In the genomic region with DNA sequence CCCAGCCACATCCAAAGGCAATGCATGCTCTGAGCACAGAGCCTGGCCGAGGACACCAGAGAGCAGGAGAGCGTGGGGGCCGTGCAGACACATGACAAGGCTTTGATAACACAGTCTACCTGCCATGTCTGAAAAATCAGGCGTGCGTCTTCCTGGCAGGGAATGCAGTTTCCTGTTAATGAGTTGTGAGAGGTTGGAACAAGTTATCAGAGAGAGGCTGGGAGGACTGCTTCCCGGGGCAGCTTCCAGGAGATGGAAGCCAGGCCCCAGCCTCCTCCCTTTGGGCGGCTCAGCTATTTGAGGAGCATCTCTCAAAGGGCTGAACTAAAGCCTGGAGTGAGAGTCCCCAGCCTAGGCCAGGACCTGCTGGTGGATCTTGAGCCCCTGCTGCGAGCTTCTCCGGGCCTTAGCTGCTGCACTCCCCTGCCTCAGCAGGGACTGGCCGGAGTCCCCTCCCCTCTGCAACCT, we compare ENCODE assay signal across 1 cellular context.
TF ChIP-seq lines count a peak whose summit lies in the region.

No MANE protein-coding gene starts in this region.

TF ChIP-seq in GM23338, 12 proteins besides CTCF, POLR2A, EP300 and RAD21 (continued from another document):
- TF ChIP-seq, protein P1, sequence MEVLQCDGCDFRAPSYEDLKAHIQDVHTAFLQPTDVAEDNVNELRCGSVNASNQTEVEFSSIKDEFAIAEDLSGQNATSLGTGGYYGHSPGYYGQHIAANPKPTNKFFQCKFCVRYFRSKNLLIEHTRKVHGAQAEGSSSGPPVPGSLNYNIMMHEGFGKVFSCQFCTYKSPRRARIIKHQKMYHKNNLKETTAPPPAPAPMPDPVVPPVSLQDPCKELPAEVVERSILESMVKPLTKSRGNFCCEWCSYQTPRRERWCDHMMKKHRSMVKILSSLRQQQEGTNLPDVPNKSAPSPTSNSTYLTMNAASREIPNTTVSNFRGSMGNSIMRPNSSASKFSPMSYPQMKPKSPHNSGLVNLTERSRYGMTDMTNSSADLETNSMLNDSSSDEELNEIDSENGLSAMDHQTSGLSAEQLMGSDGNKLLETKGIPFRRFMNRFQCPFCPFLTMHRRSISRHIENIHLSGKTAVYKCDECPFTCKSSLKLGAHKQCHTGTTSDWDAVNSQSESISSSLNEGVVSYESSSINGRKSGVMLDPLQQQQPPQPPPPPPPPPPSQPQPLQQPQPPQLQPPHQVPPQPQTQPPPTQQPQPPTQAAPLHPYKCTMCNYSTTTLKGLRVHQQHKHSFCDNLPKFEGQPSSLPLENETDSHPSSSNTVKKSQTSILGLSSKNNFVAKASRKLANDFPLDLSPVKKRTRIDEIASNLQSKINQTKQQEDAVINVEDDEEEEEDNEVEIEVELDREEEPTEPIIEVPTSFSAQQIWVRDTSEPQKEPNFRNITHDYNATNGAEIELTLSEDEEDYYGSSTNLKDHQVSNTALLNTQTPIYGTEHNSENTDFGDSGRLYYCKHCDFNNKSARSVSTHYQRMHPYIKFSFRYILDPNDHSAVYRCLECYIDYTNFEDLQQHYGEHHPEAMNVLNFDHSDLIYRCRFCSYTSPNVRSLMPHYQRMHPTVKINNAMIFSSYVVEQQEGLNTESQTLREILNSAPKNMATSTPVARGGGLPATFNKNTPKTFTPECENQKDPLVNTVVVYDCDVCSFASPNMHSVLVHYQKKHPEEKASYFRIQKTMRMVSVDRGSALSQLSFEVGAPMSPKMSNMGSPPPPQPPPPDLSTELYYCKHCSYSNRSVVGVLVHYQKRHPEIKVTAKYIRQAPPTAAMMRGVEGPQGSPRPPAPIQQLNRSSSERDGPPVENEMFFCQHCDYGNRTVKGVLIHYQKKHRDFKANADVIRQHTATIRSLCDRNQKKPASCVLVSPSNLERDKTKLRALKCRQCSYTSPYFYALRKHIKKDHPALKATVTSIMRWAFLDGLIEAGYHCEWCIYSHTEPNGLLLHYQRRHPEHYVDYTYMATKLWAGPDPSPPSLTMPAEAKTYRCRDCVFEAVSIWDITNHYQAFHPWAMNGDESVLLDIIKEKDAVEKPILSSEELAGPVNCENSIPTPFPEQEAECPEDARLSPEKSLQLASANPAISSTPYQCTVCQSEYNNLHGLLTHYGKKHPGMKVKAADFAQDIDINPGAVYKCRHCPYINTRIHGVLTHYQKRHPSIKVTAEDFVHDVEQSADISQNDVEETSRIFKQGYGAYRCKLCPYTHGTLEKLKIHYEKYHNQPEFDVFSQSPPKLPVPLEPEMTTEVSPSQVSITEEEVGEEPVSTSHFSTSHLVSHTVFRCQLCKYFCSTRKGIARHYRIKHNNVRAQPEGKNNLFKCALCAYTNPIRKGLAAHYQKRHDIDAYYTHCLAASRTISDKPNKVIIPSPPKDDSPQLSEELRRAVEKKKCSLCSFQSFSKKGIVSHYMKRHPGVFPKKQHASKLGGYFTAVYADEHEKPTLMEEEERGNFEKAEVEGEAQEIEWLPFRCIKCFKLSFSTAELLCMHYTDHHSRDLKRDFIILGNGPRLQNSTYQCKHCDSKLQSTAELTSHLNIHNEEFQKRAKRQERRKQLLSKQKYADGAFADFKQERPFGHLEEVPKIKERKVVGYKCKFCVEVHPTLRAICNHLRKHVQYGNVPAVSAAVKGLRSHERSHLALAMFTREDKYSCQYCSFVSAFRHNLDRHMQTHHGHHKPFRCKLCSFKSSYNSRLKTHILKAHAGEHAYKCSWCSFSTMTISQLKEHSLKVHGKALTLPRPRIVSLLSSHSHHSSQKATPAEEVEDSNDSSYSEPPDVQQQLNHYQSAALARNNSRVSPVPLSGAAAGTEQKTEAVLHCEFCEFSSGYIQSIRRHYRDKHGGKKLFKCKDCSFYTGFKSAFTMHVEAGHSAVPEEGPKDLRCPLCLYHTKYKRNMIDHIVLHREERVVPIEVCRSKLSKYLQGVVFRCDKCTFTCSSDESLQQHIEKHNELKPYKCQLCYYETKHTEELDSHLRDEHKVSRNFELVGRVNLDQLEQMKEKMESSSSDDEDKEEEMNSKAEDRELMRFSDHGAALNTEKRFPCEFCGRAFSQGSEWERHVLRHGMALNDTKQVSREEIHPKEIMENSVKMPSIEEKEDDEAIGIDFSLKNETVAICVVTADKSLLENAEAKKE (CRISPR knock-in tag; IDR thresholded peaks at IDR 0.05): no peak
- TF ChIP-seq CREB1 (CRISPR knock-in tag; IDR thresholded peaks at IDR 0.05; ENCODE audit: low read depth) (no peak), POLR2AphosphoS5 (IDR thresholded peaks at IDR 0.05; ENCODE audit: low read depth) (no peak)
